Comparison of ENCODE assay signal across 14 cellular contexts in the genomic region with DNA sequence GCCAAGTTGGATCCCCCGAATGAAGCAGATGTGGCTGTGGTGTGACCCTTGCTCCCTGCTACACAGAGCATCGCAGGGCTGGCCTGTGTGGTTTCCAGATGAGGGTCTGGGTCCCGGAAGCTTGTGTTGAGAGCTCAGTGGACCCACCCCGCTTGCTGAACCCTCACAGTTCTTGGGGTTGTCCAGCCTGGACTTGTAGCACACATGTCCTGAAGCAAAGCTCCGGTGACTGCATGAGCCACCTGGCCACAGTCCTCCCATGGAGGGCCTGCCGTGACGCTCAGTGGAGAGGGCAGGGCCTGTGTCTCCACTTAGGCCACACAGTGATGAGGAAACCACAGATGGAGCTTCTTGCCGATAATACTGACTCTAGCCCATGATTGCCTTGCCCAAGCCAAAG.
DNase-seq lines count a peak whose midpoint lies in the region; ATAC-seq and TF ChIP-seq lines count a peak whose summit lies in the region.
"Had no signal": no experiment of that assay in that cellular context is flagged by ENCODE, and none has a peak within 500 bp of the region (broad histone marks: within the 10 kb centered on the region; RNA-seq: fewer than 3 reads in every experiment).

No MANE protein-coding gene starts in this region.

- WGBS in hepatocyte (ENCODE audit: low lambda C conversion rate, missing lambda C conversion rate) = 92% methylated on average over 8 of the region's 8 CpGs

- H3K36me3 Mint-ChIP-seq in activated naive CD4-positive, alpha-beta T cell treated with anti-CD3 and anti-CD28 coated beads, Interleukin-2, amount 50 U/mL, for 72 hours = peaks cover 28 to 47% of the 10 kb centered on the region in 2 donors
- peaks cover 2 to 58% (median 22%) of the 10 kb centered on the region in 3 donors for H3K36me3 Mint-ChIP-seq in naive thymus-derived CD8-positive, alpha-beta T cell
- peaks cover 32% of the 10 kb centered on the region for H3K36me3 Mint-ChIP-seq in type B pancreatic cell

- peaks cover 0 to 8% of the 10 kb centered on the region in 2 donors for H3K9me3 Mint-ChIP-seq in activated naive CD4-positive, alpha-beta T cell treated with anti-CD3 and anti-CD28 coated beads, Interleukin-2, amount 50 U/mL, for 72 hours
- no peaks in the 10 kb centered on the region for H3K9me3 Mint-ChIP-seq in naive thymus-derived CD8-positive, alpha-beta T cell
- no peaks in the 10 kb centered on the region for H3K9me3 Mint-ChIP-seq in type B pancreatic cell

- no peak for DNase-seq in activated naive CD4-positive, alpha-beta T cell treated with anti-CD3 and anti-CD28 coated beads, Interleukin-2, amount 50 U/mL, for 72 hours (ENCODE audit: low spot score in 2 of 2)
- DNase-seq in activated naive CD4-positive, alpha-beta T cell treated with anti-CD3 and anti-CD28 coated beads, Interleukin-2, amount 50 U/mL, for 16 hours = no peak
- peak in 1 of 2 donors; percentile 63 for DNase-seq in ascending aorta (ENCODE audit: low spot score in 2 of 2)
- no peak for DNase-seq in naive thymus-derived CD8-positive, alpha-beta T cell
- peak; percentile 62 for DNase-seq in type B pancreatic cell (ENCODE audit: extremely low spot score, unreplicated experiment)
- no peak for DNase-seq in activated gamma-delta T cell (lab: John Stamatoyannopoulos, UW)
- no peak for DNase-seq in iPS-NIHi7 (ENCODE audit: extremely low spot score)
- no peak for DNase-seq in hepatocyte (ENCODE audit: low spot score)
- DNase-seq: activated CD4-positive, CD25-positive, alpha-beta regulatory T cell; aorta; HCEC 1CT; NCI-H2171 treated with DMSO at 0.1 percent for 48 hours had no signal

- H3K4me1 ChIP-seq in ascending aorta (peaks cover 35 to 50% of the 10 kb centered on the region in 2 donors), hepatocyte (ENCODE audit: insufficient read depth) (peaks cover 17% of the 10 kb centered on the region)

- intact Hi-C loops in ascending aorta (cut with DNase I) = loop anchor here (5.0 kb wide), 1 partner anchor 291 kb away; no protein-coding TSS in a partner anchor

- no peaks in the 10 kb centered on the region for H3K9me3 ChIP-seq in ascending aorta
- no peaks in the 10 kb centered on the region for H3K9me3 ChIP-seq in hepatocyte (ENCODE audit: low read depth)

- no peak for ATAC-seq in activated naive CD4-positive, alpha-beta T cell treated with anti-CD3 and anti-CD28 coated beads, Interleukin-2, amount 50 U/mL, for 72 hours
- ATAC-seq in naive thymus-derived CD8-positive, alpha-beta T cell = no peak
- ATAC-seq: Right ventricle myocardium inferior had no signal

- H3K4me2 ChIP-seq in hepatocyte = no peak overlapping the region

- TF ChIP-seq CTCF in ascending aorta (IDR thresholded peaks at IDR 0.05) (no peak), type B pancreatic cell (conservative IDR thresholded peaks at IDR 0.05) (no peak), hepatocyte (IDR thresholded peaks at IDR 0.05; ENCODE audit: poor library complexity) (no peak)

- peaks cover 35% of the 10 kb centered on the region for H4K20me1 ChIP-seq in hepatocyte (ENCODE audit: insufficient read depth, poor library complexity, severe bottlenecking)

- H3K4me3 ChIP-seq in ascending aorta (no peak overlapping the region), hepatocyte (no peak overlapping the region)

- H3K27me3 ChIP-seq in ascending aorta (no peaks in the 10 kb centered on the region), hepatocyte (no peaks in the 10 kb centered on the region)

- H3K9me2 ChIP-seq in hepatocyte (replicated peaks; ENCODE audit: insufficient read depth) = no peaks in the 10 kb centered on the region

- POLR2A ChIA-PET in naive thymus-derived CD8-positive, alpha-beta T cell (lab: Charles Lee) = interaction anchor here (0.6 kb wide), 1 partner anchor 16 kb away, joined by 8 read pairs; no protein-coding TSS in a partner anchor

- peak overlapping the region; percentile 47 to 71 for H3K27ac Mint-ChIP-seq in activated naive CD4-positive, alpha-beta T cell treated with anti-CD3 and anti-CD28 coated beads, Interleukin-2, amount 50 U/mL, for 72 hours
- peak overlapping the region in 8 of 10 donors; percentile 11 to 82 (median 40) for H3K27ac Mint-ChIP-seq in naive thymus-derived CD8-positive, alpha-beta T cell
- H3K27ac Mint-ChIP-seq in type B pancreatic cell = no peak overlapping the region
- H3K27ac Mint-ChIP-seq: progenitor cell of endocrine pancreas had no signal

- H3K4me3 Mint-ChIP-seq in naive thymus-derived CD8-positive, alpha-beta T cell = peak overlapping the region in 1 of 10 donors; percentile 60
- H3K4me3 Mint-ChIP-seq in type B pancreatic cell = no peak overlapping the region

- H2AFZ ChIP-seq in hepatocyte = no peak overlapping the region

- H3K27ac ChIP-seq in ascending aorta (peak overlapping the region; percentile 93 to 95), hepatocyte (no peak overlapping the region)

- peaks cover 12% of the 10 kb centered on the region for H3K79me2 ChIP-seq in hepatocyte

- H3K27me3 Mint-ChIP-seq in naive thymus-derived CD8-positive, alpha-beta T cell = no peaks in the 10 kb centered on the region
- no peaks in the 10 kb centered on the region for H3K27me3 Mint-ChIP-seq in type B pancreatic cell

- H3K36me3 ChIP-seq in ascending aorta = peaks cover 28 to 47% of the 10 kb centered on the region in 2 donors
- H3K36me3 ChIP-seq in hepatocyte (replicated peaks; ENCODE audit: insufficient read depth, low read depth) = no peaks in the 10 kb centered on the region

- peaks cover 44 to 76% (median 64%) of the 10 kb centered on the region in 4 donors for H3K4me1 Mint-ChIP-seq in naive thymus-derived CD8-positive, alpha-beta T cell
- peaks cover 25% of the 10 kb centered on the region for H3K4me1 Mint-ChIP-seq in type B pancreatic cell (ENCODE audit: unreplicated experiment)
